In genomic region chr20:63044605-63045004, GRCh38 we compare ENCODE assay signal across 24 cellular contexts. TPM values are rescaled to one million over a fixed set of nuclear protein-coding genes. Genes with fewer than 3 reads are reported as not detected.
"Had no signal": no experiment of that assay in that cellular context is flagged by ENCODE, and none has a peak within 500 bp of the region (broad histone marks: within the 10 kb centered on the region; RNA-seq: fewer than 3 reads in every experiment).

No MANE protein-coding gene starts in this region.

- H3K4me1 ChIP-seq: esophagus muscularis mucosa, gastrocnemius medialis, sigmoid colon, suprapubic skin, thyroid gland had no signal

- DNase-seq: effector memory CD8-positive, alpha-beta T cell; gastrocnemius medialis; hippocampal formation; kidney glomerular epithelial cell; mesenchymal stem cell; midbrain; naive thymus-derived CD4-positive, alpha-beta T cell; sigmoid colon; stimulated activated CD4-positive, alpha-beta T cell treated with anti-CD3 and anti-CD28 coated beads, Interleukin-12 subunit alpha, Interleukin-12 subunit beta, amount 100 ng/mL, for 4 hours; stimulated activated naive CD4-positive, alpha-beta T cell; thyroid gland had no signal

- H3K4me3 Mint-ChIP-seq: central memory CD8-positive, alpha-beta T cell; dendritic cell treated with granulocyte-macrophage colony-stimulating factor and Interleukin-4, amounts not matched to agents 40 ng/mL and 50 ng/mL, for 4 days; effector memory CD8-positive, alpha-beta T cell; naive thymus-derived CD4-positive, alpha-beta T cell; type B pancreatic cell had no signal

- ATAC-seq: effector memory CD8-positive, alpha-beta T cell; gastrocnemius medialis; left lobe of liver; naive thymus-derived CD4-positive, alpha-beta T cell had no signal

- H3K4me1 Mint-ChIP-seq: central memory CD8-positive, alpha-beta T cell had no signal

- H3K27me3 ChIP-seq: thyroid gland had no signal

- H3K27ac ChIP-seq: epithelial cell of prostate, esophagus muscularis mucosa, gastrocnemius medialis, sigmoid colon, skin epidermis, suprapubic skin, thyroid gland had no signal

- H3K36me3 ChIP-seq: esophagus muscularis mucosa, gastrocnemius medialis, sigmoid colon, suprapubic skin, thyroid gland had no signal

- H3K9me3 Mint-ChIP-seq: central memory CD8-positive, alpha-beta T cell; dendritic cell treated with granulocyte-macrophage colony-stimulating factor and Interleukin-4, amounts not matched to agents 40 ng/mL and 50 ng/mL, for 4 days; effector memory CD8-positive, alpha-beta T cell; type B pancreatic cell had no signal

- H3K4me3 ChIP-seq: esophagus muscularis mucosa, gastrocnemius medialis, lung, sigmoid colon, skin epidermis, suprapubic skin, thyroid gland had no signal

- H3K27ac Mint-ChIP-seq: dendritic cell treated with granulocyte-macrophage colony-stimulating factor and Interleukin-4, amounts not matched to agents 40 ng/mL and 50 ng/mL, for 4 days; effector memory CD8-positive, alpha-beta T cell; naive thymus-derived CD4-positive, alpha-beta T cell; type B pancreatic cell had no signal

- H3K9me3 ChIP-seq: esophagus muscularis mucosa, gastrocnemius medialis, sigmoid colon, suprapubic skin, thyroid gland had no signal

RNA-seq across cellular contexts. Expression of gene BHLHE23, which starts 37.8 kb away (rescaled TPM):
- total RNA-seq: esophagus muscularis mucosa; fibroblast of villous mesenchyme; gastrocnemius medialis; left lobe of liver; lung; naive thymus-derived CD4-positive, alpha-beta T cell; osteocyte; pulmonary artery endothelial cell; sigmoid colon; suprapubic skin; thyroid gland had no signal
- polyA plus RNA-seq: lung; naive thymus-derived CD4-positive, alpha-beta T cell; neural cell; sigmoid colon had no signal
